Comparison of ENCODE assay signal across 1 cellular context in genomic region chr2:178425255-178425827, GRCh38.
TF ChIP-seq lines count a peak whose summit lies in the region.

No MANE protein-coding gene starts in this region.

TF ChIP-seq in HEK293, 187 proteins besides CTCF, POLR2A, EP300 and RAD21 (continued from another document):
- TF ChIP-seq BCL6B (tag by site-specific recombination; IDR thresholded peaks at IDR 0.05) (no peak), TRIM28 (IDR thresholded peaks at IDR 0.05; ENCODE audit: borderline replicate concordance, low read length) (0 out of 2 replicates have a peak, but pooled peaks have one; percentile 37)
